In the genomic region with DNA sequence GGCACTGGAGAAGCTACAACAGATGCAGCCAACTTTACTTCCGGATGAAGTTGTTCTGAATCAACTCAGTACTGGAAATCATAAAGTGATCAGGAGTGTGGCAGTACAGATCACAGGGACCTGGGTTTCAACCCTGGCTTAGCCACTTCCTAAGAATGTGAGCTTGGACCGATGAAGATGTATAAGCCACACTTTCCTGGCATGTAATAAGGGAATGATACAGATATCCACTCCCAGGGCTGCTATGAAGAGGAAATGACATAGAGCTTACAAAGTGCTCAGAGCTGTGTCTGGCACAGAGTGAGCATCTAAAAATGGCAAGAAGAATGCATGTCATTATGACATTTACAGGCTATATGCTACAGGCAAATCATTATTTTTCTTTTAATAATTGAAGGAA, we compare ENCODE assay signal across 16 cellular contexts.
DNase-seq lines count a peak whose midpoint lies in the region; ATAC-seq and TF ChIP-seq lines count a peak whose summit lies in the region.
"Had no signal": no experiment of that assay in that cellular context is flagged by ENCODE, and none has a peak within 500 bp of the region (broad histone marks: within the 10 kb centered on the region; RNA-seq: fewer than 3 reads in every experiment).

No MANE protein-coding gene starts in this region.

- POLR2A ChIA-PET in AG04449 (lab: Yijun Ruan, JAX) = interaction anchor here (0.6 to 2.0 kb wide), 9 partner anchors 10 to 378 kb away, joined by 3 to 8 read pairs (median 5); no protein-coding TSS in a partner anchor

- in situ Hi-C loops in brain microvascular endothelial cell (cut with HindIII; ENCODE audit: low pct_ligation_motif_present, low sequenced_read_pairs) = loop anchor here (25.0 kb wide), 1 partner anchor 163 kb away; no protein-coding TSS in a partner anchor

- H3K27me3 Mint-ChIP-seq in HFFc6 (ENCODE audit: insufficient read depth) = no peaks in the 10 kb centered on the region; the same call in 1 of the 2 replicates
- H3K27me3 Mint-ChIP-seq in activated CD8-positive, alpha-beta memory T cell treated with anti-CD3 and anti-CD28 coated beads, Interleukin-2, amount 10 ng/mL, durations not matched to agents 7 days and 5 days = no peaks in the 10 kb centered on the region

- no peaks in the 10 kb centered on the region for H3K9me3 ChIP-seq in sigmoid colon
- H3K9me3 ChIP-seq: breast epithelium, pancreas, tibial artery had no signal

- no peaks in the 10 kb centered on the region for H3K9me3 Mint-ChIP-seq in HFFc6
- H3K9me3 Mint-ChIP-seq in activated CD8-positive, alpha-beta memory T cell treated with anti-CD3 and anti-CD28 coated beads, Interleukin-2, amount 10 ng/mL, durations not matched to agents 7 days and 5 days (ENCODE audit: low read depth) = peaks cover 3% of the 10 kb centered on the region

- H3K4me1 ChIP-seq in sigmoid colon = no peaks in the 10 kb centered on the region
- H3K4me1 ChIP-seq: breast epithelium, pancreas had no signal

- intact Hi-C loops in dorsolateral prefrontal cortex (cut with DNase I) = loop anchor here (2.0 to 5.0 kb wide), 5 partner anchors 52 to 378 kb away; no protein-coding TSS in a partner anchor
- intact Hi-C loops in sigmoid colon (cut with DNase I) = loop anchor here (5.0 kb wide), 1 partner anchor 278 kb away; no protein-coding TSS in a partner anchor

- H3K4me1 Mint-ChIP-seq in HFFc6 (ENCODE audit: low read depth) = peaks cover 67% of the 10 kb centered on the region
- no peaks in the 10 kb centered on the region for H3K4me1 Mint-ChIP-seq in activated CD8-positive, alpha-beta memory T cell treated with anti-CD3 and anti-CD28 coated beads, Interleukin-2, amount 10 ng/mL, durations not matched to agents 7 days and 5 days

- DNase-seq in AG04449 (ENCODE audit: low read depth, low spot score) = peak; percentile 96
- DNase-seq in HFFc6 = peak; percentile 76
- DNase-seq in brain microvascular endothelial cell = peak; percentile 98
- peak; percentile 96 for DNase-seq in iris pigment epithelial cell (ENCODE audit: low read depth)
- no peak for DNase-seq in activated CD8-positive, alpha-beta memory T cell treated with anti-CD3 and anti-CD28 coated beads, Interleukin-2, amount 10 ng/mL, durations not matched to agents 7 days and 5 days
- no peak for DNase-seq in dorsolateral prefrontal cortex
- no peak for DNase-seq in sigmoid colon
- DNase-seq: activated CD4-positive, alpha-beta memory T cell treated with anti-CD3 and anti-CD28 coated beads for 36 hours; Karpas-422; NCI-H187 treated with DMSO at 0.1 percent for 48 hours; NCI-H774; pancreas; tibial artery had no signal

- H3K36me3 ChIP-seq in brain microvascular endothelial cell (replicated peaks) = no peaks in the 10 kb centered on the region
- no peaks in the 10 kb centered on the region for H3K36me3 ChIP-seq in sigmoid colon
- H3K36me3 ChIP-seq: breast epithelium, pancreas, tibial artery had no signal

- no peak for TF ChIP-seq POLR2A in sigmoid colon (IDR thresholded peaks at IDR 0.05)

- peak overlapping the region; percentile 58 for H3K4me3 Mint-ChIP-seq in HFFc6
- no peak overlapping the region for H3K4me3 Mint-ChIP-seq in activated CD8-positive, alpha-beta memory T cell treated with anti-CD3 and anti-CD28 coated beads, Interleukin-2, amount 10 ng/mL, durations not matched to agents 7 days and 5 days
- H3K4me3 Mint-ChIP-seq: activated CD4-positive, alpha-beta memory T cell treated with anti-CD3 and anti-CD28 coated beads for 36 hours had no signal

- TF ChIP-seq EP300 in sigmoid colon (IDR thresholded peaks at IDR 0.05) = no peak

- H3K27me3 ChIP-seq in brain microvascular endothelial cell (replicated peaks) (no peaks in the 10 kb centered on the region), dorsolateral prefrontal cortex (no peaks in the 10 kb centered on the region), sigmoid colon (no peaks in the 10 kb centered on the region)
- H3K27me3 ChIP-seq: pancreas, tibial artery had no signal

- H3K36me3 Mint-ChIP-seq in HFFc6 (ENCODE audit: low read depth) = no peaks in the 10 kb centered on the region
- no peaks in the 10 kb centered on the region for H3K36me3 Mint-ChIP-seq in activated CD8-positive, alpha-beta memory T cell treated with anti-CD3 and anti-CD28 coated beads, Interleukin-2, amount 10 ng/mL, durations not matched to agents 7 days and 5 days
- H3K36me3 Mint-ChIP-seq: activated CD4-positive, alpha-beta memory T cell treated with anti-CD3 and anti-CD28 coated beads for 36 hours had no signal

- H3K4me3 ChIP-seq in AG04449 (ENCODE audit: low read depth, low read length) = no peak overlapping the region
- no peak overlapping the region for H3K4me3 ChIP-seq in brain microvascular endothelial cell (ENCODE audit: low read depth, low read length)
- no peak overlapping the region for H3K4me3 ChIP-seq in dorsolateral prefrontal cortex
- no peak overlapping the region for H3K4me3 ChIP-seq in sigmoid colon
- H3K4me3 ChIP-seq: breast epithelium, pancreas, tibial artery had no signal

- peak overlapping the region; percentile 87 for H3K27ac Mint-ChIP-seq in HFFc6
- H3K27ac Mint-ChIP-seq in activated CD8-positive, alpha-beta memory T cell treated with anti-CD3 and anti-CD28 coated beads, Interleukin-2, amount 10 ng/mL, durations not matched to agents 7 days and 5 days = no peak overlapping the region
- H3K27ac Mint-ChIP-seq: activated CD4-positive, alpha-beta memory T cell treated with anti-CD3 and anti-CD28 coated beads for 36 hours; activated T-helper 2 cell treated with anti-CD3 and anti-CD28 coated beads, Interferon-gamma antibody, Interleukin-2, Interleukin-4, amounts not matched to agents 10 μg/mL and 5 μg/mL and 100 μg/mL, durations not matched to agents 14 hours and 24 hours and 36 hours had no signal

- 83 to 84% methylated on average over 2 of the region's 2 CpGs for WGBS in sigmoid colon, 2 donors

- CTCF ChIA-PET in AG04449 (lab: Yijun Ruan, JAX) = interaction anchor here (0.6 to 6.4 kb wide), 31 partner anchors 8 to 1315 kb away, joined by 3 to 85 read pairs (median 10); no protein-coding TSS in a partner anchor
- CTCF ChIA-PET in activated CD8-positive, alpha-beta memory T cell treated with anti-CD3 and anti-CD28 coated beads, Interleukin-2, amount 10 ng/mL, durations not matched to agents 7 days and 5 days (lab: Charles Lee) = interaction anchor here (0.9 to 1.4 kb wide), 6 partner anchors 9 to 286 kb away, joined by 3 to 4 read pairs (median 3); no protein-coding TSS in a partner anchor

- TF ChIP-seq CTCF in AG04449 (IDR thresholded peaks at IDR 0.05; ENCODE audit: insufficient read depth, low read length, missing control alignments) = no peak
- TF ChIP-seq CTCF in HFFc6 (IDR thresholded peaks at IDR 0.05) = no peak
- no peak for TF ChIP-seq CTCF in brain microvascular endothelial cell (IDR thresholded peaks at IDR 0.05; ENCODE audit: low read depth, low read length, missing control alignments)
- TF ChIP-seq CTCF in dorsolateral prefrontal cortex (IDR thresholded peaks at IDR 0.05 in 54 of 56, conservative IDR thresholded peaks at IDR 0.05 in 2 of 56; ENCODE audit: low read depth in 1 of 56, partially characterized antibody in 56 of 56) = peak in 1 of 56 donors; percentile 8
- TF ChIP-seq CTCF in sigmoid colon (IDR thresholded peaks at IDR 0.05) = no peak

- H3K27ac ChIP-seq in brain microvascular endothelial cell = peak overlapping the region; percentile 100
- H3K27ac ChIP-seq in dorsolateral prefrontal cortex = peak overlapping the region in 2 of 59 donors; percentile 37 to 68
- H3K27ac ChIP-seq in sigmoid colon = no peak overlapping the region
- H3K27ac ChIP-seq: breast epithelium, pancreas, tibial artery had no signal

- no peak for ATAC-seq in activated CD8-positive, alpha-beta memory T cell treated with anti-CD3 and anti-CD28 coated beads, Interleukin-2, amount 10 ng/mL, durations not matched to agents 7 days and 5 days
- no peak for ATAC-seq in HG03196 (IDR thresholded peaks at IDR 0.05; ENCODE audit: unreplicated experiment)

Comparison
In these comparisons a context has a peak if more than half of its experiments do, and no peak if none do; other contexts are left out.
1. DNase-seq: peak in AG04449 (single experiment), HFFc6 (single experiment), brain microvascular endothelial cell (single experiment) and iris pigment epithelial cell (single experiment); none in activated CD8-positive, alpha-beta memory T cell treated with anti-CD3 and anti-CD28 coated beads, Interleukin-2, amount 10 ng/mL, durations not matched to agents 7 days and 5 days (single experiment), dorsolateral prefrontal cortex (0 of 10) and sigmoid colon (single experiment).